In the genomic region with DNA sequence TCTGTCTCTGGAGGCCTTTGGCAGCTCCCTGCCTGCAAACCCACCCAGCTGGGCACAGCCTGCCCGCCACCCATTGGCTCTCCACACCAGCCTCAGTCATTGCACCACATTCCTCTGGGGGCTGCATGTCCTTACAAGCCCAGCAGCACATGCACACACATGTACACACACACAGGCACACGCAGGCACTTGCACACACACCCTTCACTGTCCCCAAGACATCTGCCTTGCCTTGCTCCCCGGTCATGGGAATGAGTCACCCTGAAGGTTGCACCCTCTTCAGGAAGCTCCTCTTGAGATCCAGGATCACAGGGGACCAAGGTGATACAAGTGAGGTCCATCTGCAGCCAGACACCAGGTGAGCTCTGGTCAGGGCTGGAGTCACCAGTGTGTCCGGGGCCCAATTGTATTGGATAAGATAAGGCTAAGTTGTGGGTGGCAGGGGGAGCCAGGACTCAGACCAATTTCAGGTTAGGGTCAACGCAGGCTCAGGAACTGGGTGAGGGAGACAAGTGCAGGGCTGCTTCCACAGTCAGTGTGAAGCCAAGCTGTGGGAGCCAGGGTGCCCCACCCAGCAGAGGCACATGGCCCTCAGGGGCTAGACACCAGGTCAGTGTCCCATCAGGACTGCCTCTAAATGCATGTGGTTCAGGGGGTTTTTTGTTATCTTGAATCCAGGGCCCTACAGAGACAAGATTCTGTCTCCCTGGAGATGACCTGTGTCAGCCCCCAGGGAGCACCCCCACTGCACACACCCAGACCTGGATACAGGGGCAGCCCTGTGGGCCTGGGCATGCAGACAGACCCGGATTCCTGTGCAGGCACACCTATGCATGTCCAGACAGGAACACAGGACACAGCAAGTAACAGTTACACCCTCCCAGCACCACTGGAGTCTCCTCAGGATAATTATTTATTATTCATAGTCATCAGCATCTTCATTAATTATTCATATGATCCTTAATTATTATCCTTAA, we compare ENCODE assay signal across 14 cellular contexts. TPM values are rescaled to one million over a fixed set of nuclear protein-coding genes. Genes with fewer than 3 reads are reported as not detected.
DNase-seq lines count a peak whose midpoint lies in the region; ATAC-seq, FAIRE-seq and TF ChIP-seq lines count a peak whose summit lies in the region.
"Had no signal": no experiment of that assay in that cellular context is flagged by ENCODE, and none has a peak within 500 bp of the region (broad histone marks: within the 10 kb centered on the region; RNA-seq: fewer than 3 reads in every experiment).

No MANE protein-coding gene starts in this region.

- H3K4me3 ChIP-seq in heart right ventricle (no peak overlapping the region), bronchial epithelial cell (ENCODE audit: low read depth, low read length) (no peak overlapping the region), muscle layer of colon (ENCODE audit: low read depth in 1 of 2, low read length in 2 of 2) (no peak overlapping the region), BE2C (ENCODE audit: low read depth, low read length) (no peak overlapping the region)

- intact Hi-C loops in heart right ventricle (cut with DNase I) (no loop called here), Right ventricle myocardium superior (cut with DNase I) (no loop called here)

- TF ChIP-seq CTCF in heart right ventricle (IDR thresholded peaks at IDR 0.05) (no peak), bronchial epithelial cell (IDR thresholded peaks at IDR 0.05; ENCODE audit: insufficient read depth, low read length, severe bottlenecking) (no peak), BE2C (IDR thresholded peaks at IDR 0.05; ENCODE audit: low read depth, low read length) (no peak)

- H3K9me3 ChIP-seq in heart right ventricle (no peaks in the 10 kb centered on the region), muscle layer of colon (ENCODE audit: low read length) (no peaks in the 10 kb centered on the region), BE2C (no peaks in the 10 kb centered on the region)

- H3K27ac ChIP-seq in heart right ventricle, result peak overlapping the region in 6 of 10 donors; percentile 73 to 82 (median 74)
- H3K27ac ChIP-seq in muscle layer of colon (ENCODE audit: low read depth, low read length), result peak overlapping the region; percentile 90

- FAIRE-seq in bronchial epithelial cell (lab: Jason Lieb, UNC), result peak; percentile 94

- ATAC-seq in heart right ventricle (no peak), Right ventricle myocardium superior (ENCODE audit: poor library complexity) (no peak), GM18517 (IDR thresholded peaks at IDR 0.05; ENCODE audit: unreplicated experiment) (no peak)

- no peak overlapping the region for H3K9ac ChIP-seq in muscle layer of colon (ENCODE audit: low read length)

- H3K4me1 ChIP-seq in heart right ventricle (peaks cover 6 to 52% (median 19%) of the 10 kb centered on the region in 9 donors), muscle layer of colon (ENCODE audit: insufficient read depth, low read length) (peaks cover 49% of the 10 kb centered on the region), BE2C (peaks cover 52% of the 10 kb centered on the region)

- 84 to 86% methylated on average over 6 of the region's 6 CpGs for WGBS in heart right ventricle, 2 donors

- H3K27me3 ChIP-seq in heart right ventricle (peaks cover 0 to 39% (median 27%) of the 10 kb centered on the region in 7 donors), bronchial epithelial cell (ENCODE audit: control insufficient read depth, insufficient read depth, low read length) (no peaks in the 10 kb centered on the region), muscle layer of colon (ENCODE audit: control insufficient read depth in 1 of 2, insufficient read depth in 2 of 2, low read length in 2 of 2) (no peaks in the 10 kb centered on the region), BE2C (no peaks in the 10 kb centered on the region)

- no peak for DNase-seq in heart right ventricle
- no peak for DNase-seq in Right ventricle myocardium superior
- DNase-seq in bronchial epithelial cell (ENCODE audit: low read depth), result peak; percentile 88
- DNase-seq in ureter (ENCODE audit: low spot score), result peak; percentile 70
- DNase-seq in GOT3 (lab: John Stamatoyannopoulos, UW), result no peak
- DNase-seq in BE2C, result no peak
- DNase-seq: activated CD8-positive, alpha-beta memory T cell treated with anti-CD3 and anti-CD28 coated beads for 24 hours; DMS 273 treated with DMSO at 0.1 percent for 48 hours; kidney glomerular epithelial cell; NCI-H1930; NCI-H526 had no signal

- H3K36me3 ChIP-seq in heart right ventricle (peaks cover 0 to 13% (median 0%) of the 10 kb centered on the region in 9 donors), bronchial epithelial cell (ENCODE audit: control insufficient read depth, insufficient read depth, low read length) (no peaks in the 10 kb centered on the region), muscle layer of colon (ENCODE audit: insufficient read depth, low read length) (peaks cover under 1% of the 10 kb centered on the region), BE2C (peaks cover 32% of the 10 kb centered on the region)

RNA-seq across cellular contexts. Expression of gene KCNH2, which starts 33.8 kb away (rescaled TPM):
- total RNA-seq in heart right ventricle (100 to 1,000 TPM in 1 of 10 donors, 10 to 100 TPM in 9; 63.2 to 126 (median 78.4) TPM), Right ventricle myocardium superior (88.9 TPM), bronchial epithelial cell (under 0.01 and 0.13 TPM in 2 replicates), ureter (17.7 TPM)
- 10 to 100 TPM; 50.2 to 99.9 TPM for polyA plus RNA-seq in heart right ventricle
- polyA plus RNA-seq in BE2C (2012; ENCODE audit: insufficient read depth, insufficient read length, low read depth), result 637 TPM

RNA-seq across cellular contexts. Expression of gene NOS3, which starts 46.5 kb away (rescaled TPM):
- total RNA-seq in heart right ventricle (10 to 100 TPM in 9 of 10 donors, 1 to 10 TPM in 1; 10.0 to 53.3 (median 13.3) TPM), Right ventricle myocardium superior (10.0 TPM), bronchial epithelial cell (under 0.01 TPM in 2 replicates), ureter (50.7 TPM)
- polyA plus RNA-seq in heart right ventricle, result 10 to 100 TPM; 11.1 to 25.5 TPM
- 19.0 TPM for polyA plus RNA-seq in BE2C (2012; ENCODE audit: insufficient read depth, insufficient read length, low read depth)
- total RNA-seq: LHCN-M2 had no signal

Comparison
In these comparisons a context has a peak if more than half of its experiments do, and no peak if none do; other contexts are left out.
1. DNase-seq: peak in bronchial epithelial cell (single experiment) and ureter (single experiment); none in heart right ventricle (0 of 2), Right ventricle myocardium superior (single experiment), GOT3 (single experiment) and BE2C (single experiment).
2. RNA of gene KCNH2, which starts 33.8 kb away (total RNA-seq): 88.9 TPM in Right ventricle myocardium superior (single experiment), 63.2 to 126 TPM in heart right ventricle and 17.7 TPM in ureter (single experiment); under 0.01 to 0.13 TPM in bronchial epithelial cell; every median in the first group is over 10 times any median in the second.
3. RNA of gene NOS3, which starts 46.5 kb away (total RNA-seq): 50.7 TPM in ureter (single experiment), 10.0 to 53.3 TPM in heart right ventricle and 10.0 TPM in Right ventricle myocardium superior (single experiment); under 0.01 TPM in bronchial epithelial cell; every median in the first group is over 10 times any median in the second.